In genomic region chr13:109036091-109036490, GRCh38 we compare ENCODE assay signal across 15 cellular contexts.
"Had no signal": no experiment of that assay in that cellular context is flagged by ENCODE, and none has a peak within 500 bp of the region (broad histone marks: within the 10 kb centered on the region; RNA-seq: fewer than 3 reads in every experiment).

No MANE protein-coding gene starts in this region.

- H3K36me3 ChIP-seq: gastroesophageal sphincter, left ventricle myocardium inferior, tibial nerve, vagina had no signal

- H3K4me3 ChIP-seq: body of pancreas, gastroesophageal sphincter, left ventricle myocardium inferior, tibial nerve, vagina had no signal

- H3K4me1 ChIP-seq: body of pancreas, gastroesophageal sphincter, left ventricle myocardium inferior, tibial nerve, vagina had no signal

- DNase-seq: activated CD4-positive, alpha-beta memory T cell treated with anti-CD3 and anti-CD28 coated beads, Interleukin-2, amount 10 ng/mL, durations not matched to agents 7 days and 5 days; activated CD4-positive, alpha-beta T cell treated with anti-CD3 and anti-CD28 coated beads for 4 hours; activated naive CD4-positive, alpha-beta T cell treated with anti-CD3 and anti-CD28 coated beads, Interleukin-2, amount 10 ng/mL, durations not matched to agents 7 days and 5 days; activated T-cell treated with anti-CD3 and anti-CD28 coated beads, Interleukin-2, amount 50 U/mL, for 24 hours; body of pancreas; central memory CD4-positive, alpha-beta T cell; cortex of kidney; effector CD4-positive, alpha-beta T cell; left ventricle myocardium inferior; SW 1271 had no signal

- ATAC-seq: body of pancreas; gastroesophageal sphincter; natural killer cell treated with Interleukin-12 subunit alpha and Interleukin-12 subunit beta and Interleukin-15 and Interleukin-18, amount 100 ng/mL, for 72 hours; stimulated activated memory B cell treated with anti-CD40 and anti-IgM and Interleukin-4, amounts not matched to agents 10 μg/mL and 1 μg/mL and 100 μg/mL, for 72 hours had no signal

- H3K27ac ChIP-seq: body of pancreas, gastroesophageal sphincter, left ventricle myocardium inferior, tibial nerve, vagina had no signal

- H3K27me3 ChIP-seq: body of pancreas, gastroesophageal sphincter, tibial nerve, vagina had no signal

- H3K9me3 ChIP-seq: body of pancreas, gastroesophageal sphincter, left ventricle myocardium inferior, tibial nerve, vagina had no signal
